In the genomic region with DNA sequence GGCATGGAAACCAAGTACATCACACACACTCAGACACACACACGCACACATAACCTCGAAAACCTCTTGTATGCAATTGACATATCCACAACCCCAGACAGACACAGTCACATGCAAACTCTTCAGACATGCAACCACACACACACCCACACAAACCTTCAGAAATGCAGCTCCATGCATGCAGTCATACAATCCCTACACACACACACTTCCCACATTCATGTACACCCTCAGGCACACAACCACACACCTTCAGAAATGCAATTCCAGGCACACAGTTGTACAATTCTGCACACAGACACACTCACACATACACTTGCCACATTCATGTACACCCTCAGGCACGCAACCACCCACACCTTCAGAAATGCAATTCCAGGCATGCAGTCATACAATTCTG, we compare ENCODE assay signal across 20 cellular contexts. TPM values are rescaled to one million over a fixed set of nuclear protein-coding genes. Genes with fewer than 3 reads are reported as not detected.
A peak's percentile ranks its signal among the peaks of the same experiment; 100 is the strongest.
DNase-seq lines count a peak whose midpoint lies in the region; ATAC-seq and TF ChIP-seq lines count a peak whose summit lies in the region.
"Had no signal": no experiment of that assay in that cellular context is flagged by ENCODE, and none has a peak within 500 bp of the region (broad histone marks: within the 10 kb centered on the region; RNA-seq: fewer than 3 reads in every experiment).

No MANE protein-coding gene starts in this region.

- H3K4me3 ChIP-seq in HEK293 (ENCODE audit: low read depth, low read length) (no peak overlapping the region), PC-9 (peak overlapping the region; percentile 50), iPS-18a (ENCODE audit: low read length) (peak overlapping the region; percentile 76), neuronal stem cell (ENCODE audit: low read length in 2 of 2) (peak overlapping the region in 1 of 2 donors; percentile 90), vagina (no peak overlapping the region)
- H3K4me3 ChIP-seq: GM23248, SK-N-MC had no signal

- H3K9ac ChIP-seq in iPS-18a (ENCODE audit: low read length) (no peak overlapping the region), neuronal stem cell (ENCODE audit: low read depth, low read length, poor library complexity) (peak overlapping the region; percentile 82)
- H3K9ac ChIP-seq: GM23248 had no signal

- POLR2A ChIA-PET in HEK293 (lab: Yijun Ruan, JAX), result no interaction called here
- POLR2A ChIA-PET in PC-9 (lab: Charles Lee; ENCODE audit: unreplicated experiment), result no interaction called here

- no peaks in the 10 kb centered on the region for H4K20me1 ChIP-seq in PC-9 (ENCODE audit: insufficient read depth)

- CTCF ChIA-PET in HEK293 (lab: Yijun Ruan, JAX), result no interaction called here
- CTCF ChIA-PET in PC-9 (lab: Charles Lee), result no interaction called here

- peaks cover 38% of the 10 kb centered on the region for H3K79me2 ChIP-seq in PC-9 (ENCODE audit: low read depth)

- no peaks in the 10 kb centered on the region for H3K9me2 ChIP-seq in PC-9 (ENCODE audit: insufficient read depth)

- H3K4ac ChIP-seq in neuronal stem cell (ENCODE audit: low read length), result no peak overlapping the region

- peak overlapping the region; percentile 21 for H3K23ac ChIP-seq in neuronal stem cell (ENCODE audit: low read depth, low read length, poor library complexity)

- peak overlapping the region; percentile 68 for H3K4me2 ChIP-seq in PC-9
- H3K4me2 ChIP-seq in neuronal stem cell (ENCODE audit: insufficient read depth, low read length, poor library complexity, severe bottlenecking), result peak overlapping the region; percentile 77

- no peaks in the 10 kb centered on the region for H3K4me1 ChIP-seq in HEK293 (ENCODE audit: control insufficient read depth, insufficient read depth, low read length)
- H3K4me1 ChIP-seq in PC-9 (replicated peaks; ENCODE audit: insufficient read depth), result no peaks in the 10 kb centered on the region
- peaks cover 4% of the 10 kb centered on the region for H3K4me1 ChIP-seq in iPS-18a (ENCODE audit: control insufficient read depth, low read depth, low read length)
- H3K4me1 ChIP-seq in neuronal stem cell (ENCODE audit: control insufficient read depth in 2 of 2, insufficient read depth in 1 of 2, low read depth in 1 of 2, low read length in 2 of 2), result peaks cover 0 to 13% of the 10 kb centered on the region in 2 donors
- H3K4me1 ChIP-seq in vagina, result peaks cover 6% of the 10 kb centered on the region

- H3K14ac ChIP-seq in neuronal stem cell (ENCODE audit: low read length), result peak overlapping the region; percentile 79

- no peak overlapping the region for H2BK15ac ChIP-seq in neuronal stem cell (ENCODE audit: low read length)

- TF ChIP-seq CTCF in HEK293 (tag by site-specific recombination; IDR thresholded peaks at IDR 0.05) (no peak), PC-9 (conservative IDR thresholded peaks at IDR 0.05) (no peak), vagina (IDR thresholded peaks at IDR 0.05) (no peak)

- H3K27me3 ChIP-seq in PC-9 (ENCODE audit: insufficient read depth, low read depth) (no peaks in the 10 kb centered on the region), iPS-18a (ENCODE audit: control insufficient read depth, insufficient read depth, low read length) (peaks cover 22% of the 10 kb centered on the region), neuronal stem cell (ENCODE audit: control insufficient read depth in 3 of 3, insufficient read depth in 3 of 3, low read depth in 1 of 3, low read length in 3 of 3) (peaks cover 0 to 52% (median 0%) of the 10 kb centered on the region in 3 experiments), vagina (peaks cover 6% of the 10 kb centered on the region)

- no peak for ATAC-seq in HG03439 (IDR thresholded peaks at IDR 0.05; ENCODE audit: unreplicated experiment)
- ATAC-seq: Panc1, Right ventricle myocardium inferior had no signal

- no peak overlapping the region for H3K18ac ChIP-seq in neuronal stem cell (ENCODE audit: low read length)

- no peak overlapping the region for H2BK120ac ChIP-seq in neuronal stem cell (ENCODE audit: low read depth, low read length)

- no peak overlapping the region for H4K91ac ChIP-seq in neuronal stem cell (ENCODE audit: low read depth, low read length, poor library complexity)

- H2BK12ac ChIP-seq in neuronal stem cell (ENCODE audit: low read length), result peak overlapping the region; percentile 7

- H3K9me3 ChIP-seq in HEK293 (ENCODE audit: control insufficient read depth, insufficient read depth, low read depth, low read length) (no peaks in the 10 kb centered on the region), PC-9 (ENCODE audit: insufficient read depth, low read depth) (no peaks in the 10 kb centered on the region), iPS-18a (ENCODE audit: control insufficient read depth, low read depth, low read length) (no peaks in the 10 kb centered on the region), neuronal stem cell (replicated peaks in 1 of 2; ENCODE audit: control insufficient read depth in 2 of 2, insufficient read depth in 1 of 2, low read depth in 1 of 2, low read length in 2 of 2) (no peaks in the 10 kb centered on the region), vagina (no peaks in the 10 kb centered on the region)

- WGBS in neuronal stem cell (ENCODE audit: extremely low coverage in 2 of 2, insufficient read length in 2 of 2, insufficient replicate concordance in 1 of 2), 2 donors, result no CpG with 5 or more reads among the region's 3 CpGs

- DNase-seq in PC-9 (no peak), neuronal stem cell (ENCODE audit: low spot score) (no peak), NCI-H2196 (lab: John Stamatoyannopoulos, UW; ENCODE audit: unreplicated experiment) (no peak), vagina (ENCODE audit: extremely low spot score in 2 of 2) (no peak)
- no peak for DNase-seq in activated T-cell treated with anti-CD3 and anti-CD28 coated beads, Interleukin-2, amount 50 U/mL, for 1 hour
- DNase-seq: ACHN; CD4-positive, CD25-positive, alpha-beta regulatory T cell; DMS79 treated with DMSO at 0.1 percent for 48 hours; GDM1; GM23248; KBM-7; NCI-H1092; NCI-H446 had no signal

- H2AK5ac ChIP-seq in neuronal stem cell (ENCODE audit: low read depth, low read length), result no peak overlapping the region

- H3F3A ChIP-seq in PC-9 (ENCODE audit: insufficient read depth, low read depth), result peaks cover 9% of the 10 kb centered on the region; the same call in 1 of the 2 replicates

- intact Hi-C loops in PC-9 (cut with micrococcal nuclease; ENCODE audit: unreplicated experiment), result no loop called here
- intact Hi-C loops in vagina (cut with DNase I), result no loop called here

- BruUV-seq in PC-9 (replicated peaks; lab: Mats Ljungman, UMichigan), result no TSS peak

- H3K36me3 ChIP-seq in HEK293 (ENCODE audit: control insufficient read depth in 2 of 2, insufficient read depth in 1 of 2, low read length in 2 of 2) (no peaks in the 10 kb centered on the region), PC-9 (ENCODE audit: low read depth) (no peaks in the 10 kb centered on the region), iPS-18a (ENCODE audit: control insufficient read depth, low read depth, low read length) (no peaks in the 10 kb centered on the region), neuronal stem cell (replicated peaks in 1 of 2; ENCODE audit: control insufficient read depth in 2 of 2, insufficient read depth in 2 of 2, low read length in 2 of 2) (peaks cover 0 to 4% of the 10 kb centered on the region in 2 donors), vagina (no peaks in the 10 kb centered on the region)

- no peak overlapping the region for H3K27ac ChIP-seq in HEK293 (ENCODE audit: extremely low read depth, low read depth, low read length)
- no peak overlapping the region for H3K27ac ChIP-seq in PC-9
- H3K27ac ChIP-seq in iPS-18a (ENCODE audit: low read length), result no peak overlapping the region
- H3K27ac ChIP-seq in neuronal stem cell (replicated peaks; ENCODE audit: low read length), result no peak overlapping the region
- no peak overlapping the region for H3K27ac ChIP-seq in vagina
- H3K27ac ChIP-seq: GM23248, SK-N-MC had no signal

- no peak for TF ChIP-seq POLR2A in vagina (IDR thresholded peaks at IDR 0.05)

- peaks cover 7% of the 10 kb centered on the region for H3K79me1 ChIP-seq in neuronal stem cell (ENCODE audit: low read depth, low read length)

- no peak overlapping the region for H2BK5ac ChIP-seq in neuronal stem cell (ENCODE audit: low read length)

- no peak overlapping the region for H4K8ac ChIP-seq in neuronal stem cell (ENCODE audit: low read depth, low read length)

- H2AFZ ChIP-seq in PC-9 (no peak overlapping the region), neuronal stem cell (ENCODE audit: low read length) (no peak overlapping the region)
- H2AFZ ChIP-seq: GM23248 had no signal

TF ChIP-seq in HEK293, 187 proteins besides CTCF, POLR2A, EP300 and RAD21 (continues in another document):
- no peak for TF ChIP-seq ZNF404 (tag by site-specific recombination; IDR thresholded peaks at IDR 0.05)
- TF ChIP-seq EGR2 (tag by site-specific recombination; IDR thresholded peaks at IDR 0.05; ENCODE audit: low read depth), result peak; percentile 92
- TF ChIP-seq ZNF707 (tag by site-specific recombination; IDR thresholded peaks at IDR 0.05), result no peak
- no peak for TF ChIP-seq ZNF571 (tag by site-specific recombination; IDR thresholded peaks at IDR 0.05)
- TF ChIP-seq HOXA7 (CRISPR knock-in tag; IDR thresholded peaks at IDR 0.05; ENCODE audit: borderline replicate concordance), result no peak
- no peak for TF ChIP-seq ZNF658 (tag by site-specific recombination; IDR thresholded peaks at IDR 0.05)
- peak; percentile 95 for TF ChIP-seq ZFHX2 (tag by site-specific recombination; conservative IDR thresholded peaks at IDR 0.05)

RNA-seq across cellular contexts. Expression of a gene that starts 1.3 kb away (rescaled TPM):
- total RNA-seq in PC-9 (2021) (1.5 and 2.9 TPM in 2 replicates), vagina (not detected)
- polyA plus RNA-seq in neuronal stem cell (2013, experiment 1 of 2), result 15.4 TPM
- polyA plus RNA-seq in neuronal stem cell (2013, experiment 2 of 2), result 16.1 TPM
- total RNA-seq: GM23248, HT1080, Right ventricle myocardium inferior had no signal
- polyA plus RNA-seq: CD4-positive, CD25-positive, alpha-beta regulatory T cell; GM23248 had no signal

RNA-seq across cellular contexts. Expression of a gene that starts 37.1 kb away (rescaled TPM):
- total RNA-seq in PC-9 (2021) (not detected in 2 replicates), vagina (not detected)
- polyA plus RNA-seq in neuronal stem cell (2013, experiment 1 of 2), result not detected
- not detected for polyA plus RNA-seq in neuronal stem cell (2013, experiment 2 of 2)
- total RNA-seq: CD4-positive, CD25-positive, alpha-beta regulatory T cell; GM23248; HT1080; Right ventricle myocardium inferior had no signal
- polyA plus RNA-seq: CD4-positive, CD25-positive, alpha-beta regulatory T cell; GM23248 had no signal

Comparison
In these comparisons a context has a peak if more than half of its experiments do, and no peak if none do; other contexts are left out.
1. H3K4me3 ChIP-seq: peak in PC-9 (single experiment) and iPS-18a (single experiment); none in HEK293 (single experiment) and vagina (0 of 2).